ENCODE assay signal across 10 cellular contexts in genomic region chr17:10875411-10875810, GRCh38. TPM values are rescaled to one million over a fixed set of nuclear protein-coding genes. Genes with fewer than 3 reads are reported as not detected.
DNase-seq lines count a peak whose midpoint lies in the region; ATAC-seq and TF ChIP-seq lines count a peak whose summit lies in the region.
"Had no signal": no experiment of that assay in that cellular context is flagged by ENCODE, and none has a peak within 500 bp of the region (broad histone marks: within the 10 kb centered on the region; RNA-seq: fewer than 3 reads in every experiment).

No MANE protein-coding gene starts in this region.

- H3K79me2 ChIP-seq in PC-3 (ENCODE audit: low read length), result no peaks in the 10 kb centered on the region

- no peaks in the 10 kb centered on the region for H3K27me3 ChIP-seq in PC-3 (ENCODE audit: low read length)

- no peaks in the 10 kb centered on the region for H3K36me3 ChIP-seq in PC-3 (ENCODE audit: low read depth, low read length)

- no peak overlapping the region for H3K4me2 ChIP-seq in PC-3 (ENCODE audit: low read length)

- H2AFZ ChIP-seq in PC-3 (ENCODE audit: low read length), result no peak overlapping the region

- H3K9me2 ChIP-seq in PC-3 (replicated peaks; ENCODE audit: low read length), result no peaks in the 10 kb centered on the region

- TF ChIP-seq CTCF in PC-3 (conservative IDR thresholded peaks at IDR 0.05; ENCODE audit: low read depth, low read length) (no peak), fibroblast of villous mesenchyme (IDR thresholded peaks at IDR 0.05; ENCODE audit: insufficient read depth, low read depth, low read length) (no peak)

- H3K27ac Mint-ChIP-seq in activated naive CD4-positive, alpha-beta T cell treated with anti-CD3 and anti-CD28 coated beads for 36 hours, result no peak overlapping the region
- H3K27ac Mint-ChIP-seq: CD4-positive, CD25-positive, alpha-beta regulatory T cell had no signal

- POLR2A ChIA-PET in PC-3 (lab: Charles Lee; ENCODE audit: unreplicated experiment), result no interaction called here

- peaks cover 23% of the 10 kb centered on the region for H3K27me3 Mint-ChIP-seq in activated naive CD4-positive, alpha-beta T cell treated with anti-CD3 and anti-CD28 coated beads for 36 hours (ENCODE audit: low read depth)

- no peaks in the 10 kb centered on the region for H4K20me1 ChIP-seq in PC-3 (ENCODE audit: low read length)

- H3K4me1 Mint-ChIP-seq in activated naive CD4-positive, alpha-beta T cell treated with anti-CD3 and anti-CD28 coated beads for 36 hours (ENCODE audit: low read depth), result no peaks in the 10 kb centered on the region
- H3K4me1 Mint-ChIP-seq: CD4-positive, CD25-positive, alpha-beta regulatory T cell had no signal

- H3K9me3 ChIP-seq in PC-3 (ENCODE audit: low read length), result no peaks in the 10 kb centered on the region

- no peaks in the 10 kb centered on the region for H3F3A ChIP-seq in PC-3 (ENCODE audit: low read length, unreplicated experiment)

- H3K36me3 Mint-ChIP-seq in activated naive CD4-positive, alpha-beta T cell treated with anti-CD3 and anti-CD28 coated beads for 36 hours (ENCODE audit: low read depth), result no peaks in the 10 kb centered on the region
- H3K36me3 Mint-ChIP-seq: CD4-positive, CD25-positive, alpha-beta regulatory T cell had no signal

- no peaks in the 10 kb centered on the region for H3K9me3 Mint-ChIP-seq in activated naive CD4-positive, alpha-beta T cell treated with anti-CD3 and anti-CD28 coated beads for 36 hours
- H3K9me3 Mint-ChIP-seq: CD4-positive, CD25-positive, alpha-beta regulatory T cell had no signal

- ATAC-seq in PC-3 (no peak), HG03175 (IDR thresholded peaks at IDR 0.05; ENCODE audit: unreplicated experiment) (no peak), HG03045 (IDR thresholded peaks at IDR 0.05; ENCODE audit: unreplicated experiment) (no peak)

- intact Hi-C loops in activated naive CD4-positive, alpha-beta T cell treated with anti-CD3 and anti-CD28 coated beads for 36 hours (cut with micrococcal nuclease), result loop anchor here (5.0 kb wide), 1 partner anchor 1112 kb away; no protein-coding TSS in a partner anchor
- intact Hi-C loops in PC-3 (cut with micrococcal nuclease), result loop anchor here (5.0 kb wide), 1 partner anchor 267 kb away; no protein-coding TSS in a partner anchor

- no peak overlapping the region for H3K4me3 Mint-ChIP-seq in activated naive CD4-positive, alpha-beta T cell treated with anti-CD3 and anti-CD28 coated beads for 36 hours
- H3K4me3 Mint-ChIP-seq: CD4-positive, CD25-positive, alpha-beta regulatory T cell had no signal

- no peak overlapping the region for H3K27ac ChIP-seq in PC-3 (ENCODE audit: low read length)
- H3K27ac ChIP-seq: epithelial cell of prostate had no signal

- no peak overlapping the region for H3K4me3 ChIP-seq in PC-3 (ENCODE audit: low read length)
- no peak overlapping the region for H3K4me3 ChIP-seq in fibroblast of villous mesenchyme (ENCODE audit: low read depth, low read length)

- no peaks in the 10 kb centered on the region for H3K4me1 ChIP-seq in PC-3 (ENCODE audit: insufficient read depth, low read length)

- BruUV-seq in PC-3 (replicated peaks; lab: Mats Ljungman, UMichigan), result no TSS peak

- no peak overlapping the region for H3K9ac ChIP-seq in PC-3 (ENCODE audit: low read length)

- CTCF ChIA-PET in activated naive CD4-positive, alpha-beta T cell treated with anti-CD3 and anti-CD28 coated beads for 36 hours (lab: Charles Lee), result interaction anchor here (0.5 to 4.3 kb wide), 15 partner anchors 13 to 1064 kb away, joined by 3 to 21 read pairs (median 3); no protein-coding TSS in a partner anchor
- CTCF ChIA-PET in PC-3 (lab: Charles Lee), result interaction anchor here (0.5 to 0.7 kb wide), 2 partner anchors 80 to 269 kb away, joined by 4 to 7 read pairs; no protein-coding TSS in a partner anchor

- DNase-seq in activated naive CD4-positive, alpha-beta T cell treated with anti-CD3 and anti-CD28 coated beads for 36 hours, result peak; percentile 25
- no peak for DNase-seq in activated naive CD4-positive, alpha-beta T cell treated with anti-CD3 and anti-CD28 coated beads, Interleukin-2, amount 50 U/mL, for 16 hours
- DNase-seq in PC-3, result peak; percentile 19
- DNase-seq in fibroblast of villous mesenchyme (ENCODE audit: low read depth), result peak; percentile 3
- DNase-seq in stimulated activated CD8-positive, alpha-beta memory T cell treated with anti-CD3 and anti-CD28 coated beads, Interleukin-4, amount 100 ng/mL, for 48 hours, result peak; percentile 36
- no peak for DNase-seq in NCI-H524 treated with DMSO at 0.1 percent for 48 hours (lab: John Stamatoyannopoulos, UW)

RNA-seq across cellular contexts. Expression of gene PIRT, which starts 37.5 kb away (rescaled TPM):
- not detected for total RNA-seq in activated naive CD4-positive, alpha-beta T cell treated with anti-CD3 and anti-CD28 coated beads for 36 hours
- total RNA-seq in PC-3 (2014; rRNA removed) (not detected in 2 replicates), fibroblast of villous mesenchyme (not detected in 2 replicates)
- total RNA-seq: CD4-positive, CD25-positive, alpha-beta regulatory T cell had no signal

Comparison
In these comparisons a context has a peak if more than half of its experiments do, and no peak if none do; other contexts are left out.
1. DNase-seq: peak in activated naive CD4-positive, alpha-beta T cell treated with anti-CD3 and anti-CD28 coated beads for 36 hours (single experiment), PC-3 (single experiment), fibroblast of villous mesenchyme (single experiment) and stimulated activated CD8-positive, alpha-beta memory T cell treated with anti-CD3 and anti-CD28 coated beads, Interleukin-4, amount 100 ng/mL, for 48 hours (single experiment); none in activated naive CD4-positive, alpha-beta T cell treated with anti-CD3 and anti-CD28 coated beads, Interleukin-2, amount 50 U/mL, for 16 hours (single experiment) and NCI-H524 treated with DMSO at 0.1 percent for 48 hours (single experiment).